ENCODE assay signal across 12 cellular contexts in the genomic region with DNA sequence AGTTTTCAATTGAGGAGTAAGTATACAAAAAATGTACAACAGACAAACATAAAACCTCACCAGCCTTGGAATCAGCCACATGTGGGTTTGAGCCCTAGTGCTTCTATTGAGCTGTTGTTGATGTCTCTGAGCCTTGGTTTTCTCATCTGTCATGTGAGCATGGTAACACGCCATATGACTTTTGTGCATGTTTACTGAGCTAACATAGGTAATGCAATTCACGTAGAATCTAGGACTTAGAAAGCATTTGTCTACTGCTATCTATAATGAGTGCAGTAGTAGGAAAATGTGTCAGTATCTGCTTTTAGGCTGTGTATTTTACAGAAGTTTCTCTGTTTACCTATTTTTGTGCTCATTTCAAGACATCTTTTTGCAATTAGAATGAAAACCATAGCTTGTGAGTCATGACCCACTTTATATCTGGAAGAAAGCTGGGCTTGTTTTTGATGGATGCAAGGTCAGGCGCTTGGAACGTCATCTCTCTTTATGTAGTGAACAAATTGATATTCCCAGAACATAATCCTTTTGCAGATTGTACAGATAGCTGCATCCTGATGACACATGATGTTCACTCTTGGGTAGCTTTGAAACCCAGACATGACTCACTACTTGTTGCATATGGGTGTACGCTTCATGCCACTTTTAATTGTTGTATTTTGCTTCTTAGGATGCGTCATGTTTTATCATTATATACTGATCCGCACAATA.
A peak's percentile ranks its signal among the peaks of the same experiment; 100 is the strongest.
DNase-seq lines count a peak whose midpoint lies in the region; ATAC-seq and TF ChIP-seq lines count a peak whose summit lies in the region.
"Had no signal": no experiment of that assay in that cellular context is flagged by ENCODE, and none has a peak within 500 bp of the region (broad histone marks: within the 10 kb centered on the region; RNA-seq: fewer than 3 reads in every experiment).

No MANE protein-coding gene starts in this region.

- H3K27ac ChIP-seq in suprapubic skin = peak overlapping the region; percentile 71
- H3K27ac ChIP-seq in spleen = no peak overlapping the region

- H3K9me3 Mint-ChIP-seq in activated T-cell treated with anti-CD3 and anti-CD28 coated beads, Interleukin-2, amount 50 U/mL, for 72 hours = no peaks in the 10 kb centered on the region

- intact Hi-C loops in spleen (cut with DNase I; ENCODE audit: low total_unique reads) = no loop called here

- TF ChIP-seq CTCF in fibroblast of the aortic adventitia (IDR thresholded peaks at IDR 0.05; ENCODE audit: insufficient read depth, low read length) = no peak
- no peak for TF ChIP-seq CTCF in suprapubic skin (IDR thresholded peaks at IDR 0.05)
- TF ChIP-seq CTCF in spleen (IDR thresholded peaks at IDR 0.05 in 8 of 11, conservative IDR thresholded peaks at IDR 0.05 in 3 of 11) = no peak

- H3K4me3 ChIP-seq in fibroblast of the aortic adventitia (ENCODE audit: low read depth, low read length) (no peak overlapping the region), suprapubic skin (no peak overlapping the region), spleen (no peak overlapping the region)
- H3K4me3 ChIP-seq: coronary artery had no signal

- peaks cover 33% of the 10 kb centered on the region for H3K4me1 Mint-ChIP-seq in activated T-cell treated with anti-CD3 and anti-CD28 coated beads, Interleukin-2, amount 50 U/mL, for 72 hours (ENCODE audit: low read depth)

- DNase-seq in activated T-cell treated with anti-CD3 and anti-CD28 coated beads, Interleukin-2, amount 50 U/mL, for 72 hours = no peak
- no peak for DNase-seq in activated T-cell treated with anti-CD3 and anti-CD28 coated beads, Interleukin-2, amount 50 U/mL, for 1 hour
- DNase-seq in SK-N-DZ (ENCODE audit: low spot score) = peak; percentile 31
- peak; percentile 94 for DNase-seq in fibroblast of the aortic adventitia (ENCODE audit: low read depth)
- no peak for DNase-seq in suprapubic skin (ENCODE audit: low spot score in 2 of 2)
- DNase-seq in HuH-7.5 (ENCODE audit: low spot score) = no peak
- no peak for DNase-seq in spleen
- DNase-seq: activated CD8-positive, alpha-beta memory T cell treated with anti-CD3 and anti-CD28 coated beads for 24 hours; HCEC 1CT had no signal

- TF ChIP-seq EP300 in suprapubic skin (IDR thresholded peaks at IDR 0.05) = no peak

- no peaks in the 10 kb centered on the region for H3K27me3 ChIP-seq in suprapubic skin
- no peaks in the 10 kb centered on the region for H3K27me3 ChIP-seq in spleen (replicated peaks in 1 of 7)

- H3K4me3 Mint-ChIP-seq in activated T-cell treated with anti-CD3 and anti-CD28 coated beads, Interleukin-2, amount 50 U/mL, for 72 hours = no peak overlapping the region
- H3K4me3 Mint-ChIP-seq: B cell had no signal

- H3K9me3 ChIP-seq in suprapubic skin (no peaks in the 10 kb centered on the region), spleen (no peaks in the 10 kb centered on the region)

- ATAC-seq in activated T-cell treated with anti-CD3 and anti-CD28 coated beads, Interleukin-2, amount 50 U/mL, for 72 hours (replicated peaks in 1 of 2) = peak; percentile 42 to 69
- no peak for ATAC-seq in HG02623 (IDR thresholded peaks at IDR 0.05; ENCODE audit: unreplicated experiment)

- H3K36me3 Mint-ChIP-seq in activated T-cell treated with anti-CD3 and anti-CD28 coated beads, Interleukin-2, amount 50 U/mL, for 72 hours (ENCODE audit: insufficient read depth in 2 of 2) = peaks cover 0 to 7% of the 10 kb centered on the region in 2 donors

- H3K27ac Mint-ChIP-seq in activated T-cell treated with anti-CD3 and anti-CD28 coated beads, Interleukin-2, amount 50 U/mL, for 72 hours = no peak overlapping the region
- H3K27ac Mint-ChIP-seq: B cell had no signal

- 72% methylated on average over 7 of the region's 7 CpGs for WGBS in suprapubic skin
- WGBS in spleen, 5 donors = 79 to 95% (median 87%) methylated on average over 7 of the region's 7 CpGs

- H3K27me3 Mint-ChIP-seq in activated T-cell treated with anti-CD3 and anti-CD28 coated beads, Interleukin-2, amount 50 U/mL, for 72 hours (ENCODE audit: low read depth) = no peaks in the 10 kb centered on the region

- TF ChIP-seq POLR2A in suprapubic skin (IDR thresholded peaks at IDR 0.05) (no peak), spleen (IDR thresholded peaks at IDR 0.05) (no peak)

- H3K4me1 ChIP-seq in suprapubic skin (peaks cover 52% of the 10 kb centered on the region), spleen (peaks cover 27 to 81% (median 51%) of the 10 kb centered on the region in 6 donors)

- no peaks in the 10 kb centered on the region for H3K36me3 ChIP-seq in suprapubic skin
- peaks cover 0 to 20% (median 0%) of the 10 kb centered on the region in 6 donors for H3K36me3 ChIP-seq in spleen

Comparison
In these comparisons a context has a peak if more than half of its experiments do, and no peak if none do; other contexts are left out.
1. DNase-seq: peak in SK-N-DZ (single experiment) and fibroblast of the aortic adventitia (single experiment); none in activated T-cell treated with anti-CD3 and anti-CD28 coated beads, Interleukin-2, amount 50 U/mL, for 72 hours (0 of 2), activated T-cell treated with anti-CD3 and anti-CD28 coated beads, Interleukin-2, amount 50 U/mL, for 1 hour (single experiment), suprapubic skin (0 of 2), HuH-7.5 (single experiment) and spleen (single experiment).